In the genomic region with DNA sequence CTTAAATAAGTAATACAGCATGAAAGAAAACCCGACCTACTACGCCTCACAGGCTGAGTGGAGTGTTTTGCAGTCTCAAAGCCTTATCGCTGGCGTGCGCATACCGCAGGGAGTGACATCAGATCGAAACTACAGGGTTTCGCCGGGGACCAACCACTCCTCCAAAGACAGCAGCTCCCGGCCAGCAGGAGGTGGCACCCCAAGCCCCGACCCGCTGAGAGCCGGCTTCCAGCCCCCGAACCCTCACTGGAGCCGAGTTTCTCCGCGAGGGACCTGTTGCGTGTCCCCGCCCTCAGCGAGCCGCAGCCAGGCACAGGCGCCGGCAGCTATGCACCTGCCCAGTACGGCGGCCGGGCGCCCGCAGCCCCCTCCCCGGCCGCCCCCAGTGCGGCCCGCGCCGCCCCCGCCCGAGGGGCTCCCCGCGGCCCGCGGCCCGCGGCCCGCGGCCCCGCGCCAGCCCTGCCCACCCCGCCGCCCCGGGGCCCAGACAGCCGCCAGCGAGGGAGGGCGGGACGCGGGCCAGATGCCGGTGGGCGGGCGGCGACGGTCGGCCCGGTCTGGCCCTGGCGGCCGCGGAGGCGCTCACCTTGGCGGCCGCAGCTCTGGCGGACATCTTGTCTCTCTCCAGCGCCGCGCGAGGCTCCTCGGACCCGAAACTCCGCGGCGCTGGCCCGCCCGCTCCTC, we compare ENCODE assay signal across 8 cellular contexts. TPM values are rescaled to one million over a fixed set of nuclear protein-coding genes. Genes with fewer than 3 reads are reported as not detected.
DNase-seq lines count a peak whose midpoint lies in the region; ATAC-seq and TF ChIP-seq lines count a peak whose summit lies in the region.

No MANE protein-coding gene starts in this region.

- no peak overlapping the region for H2AK5ac ChIP-seq in trophoblast cell (ENCODE audit: low read length)

- TF ChIP-seq CTCF in heart right ventricle (IDR thresholded peaks at IDR 0.05): peak in 8 of 9 donors; percentile 9 to 54 (median 28)

- peak overlapping the region; percentile 56 to 91 (median 76) for H3K4me3 ChIP-seq in heart right ventricle
- peak overlapping the region; percentile 99 for H3K4me3 ChIP-seq in trophoblast cell (ENCODE audit: low read depth, low read length)

- H4K12ac ChIP-seq in trophoblast cell (ENCODE audit: low read depth, low read length): no peak overlapping the region

- H3K27me3 ChIP-seq in heart right ventricle (peaks cover 0 to 73% (median 0%) of the 10 kb centered on the region in 7 donors), trophoblast cell (ENCODE audit: insufficient read depth, low read length) (no peaks in the 10 kb centered on the region)

- H3K4me1 ChIP-seq in heart right ventricle: peaks cover 4 to 63% (median 28%) of the 10 kb centered on the region in 9 donors
- peaks cover 2 to 6% of the 10 kb centered on the region in 2 experiments for H3K4me1 ChIP-seq in trophoblast cell (ENCODE audit: control insufficient read depth in 1 of 2, insufficient read depth in 2 of 2, low read length in 2 of 2)

- peak overlapping the region; percentile 68 for H3K4me2 ChIP-seq in trophoblast cell (ENCODE audit: low read length)

- peak overlapping the region; percentile 100 for H3K18ac ChIP-seq in trophoblast cell (ENCODE audit: low read length)

- H2AFZ ChIP-seq in trophoblast cell (ENCODE audit: insufficient read depth, low read length, poor library complexity): peak overlapping the region; percentile 92

- H3K9ac ChIP-seq in trophoblast cell (ENCODE audit: low read length): peak overlapping the region; percentile 99

- H2BK12ac ChIP-seq in trophoblast cell (ENCODE audit: low read length): no peak overlapping the region

- no peak overlapping the region for H3K23ac ChIP-seq in trophoblast cell (ENCODE audit: low read length)

- peak; percentile 64 for ATAC-seq in GM21447 (IDR thresholded peaks at IDR 0.05; ENCODE audit: unreplicated experiment)
- ATAC-seq in heart right ventricle: peak; percentile 39 to 86 (median 72)

- DNase-seq in C1 segment of cervical spinal cord (lab: John Stamatoyannopoulos, UW): peak in 11 of 14 donors; percentile 8 to 64 (median 40)
- DNase-seq in NCI-H1930 (lab: John Stamatoyannopoulos, UW): peak; percentile 1 to 20
- peak; percentile 79 for DNase-seq in amniotic stem cell (lab: John Stamatoyannopoulos, UW)
- DNase-seq in heart right ventricle: peak; percentile 69 to 83
- DNase-seq in trophoblast cell: peak; percentile 73 to 80
- no peak for DNase-seq in NCI-H2107 treated with DMSO at 0.1 percent for 48 hours (lab: John Stamatoyannopoulos, UW; ENCODE audit: unreplicated experiment)
- DNase-seq in effector CD4-positive, alpha-beta T cell: no peak

- H3K9me3 ChIP-seq in heart right ventricle (peaks cover 0 to 10% (median 0%) of the 10 kb centered on the region in 11 donors), trophoblast cell (ENCODE audit: insufficient read depth, low read depth, low read length) (no peaks in the 10 kb centered on the region)

- H3K79me1 ChIP-seq in trophoblast cell (ENCODE audit: low read length): peaks cover 15% of the 10 kb centered on the region

- peaks cover 12% of the 10 kb centered on the region for H3K79me2 ChIP-seq in trophoblast cell (ENCODE audit: control insufficient read depth, insufficient read depth, low read length, poor library complexity)

- peak overlapping the region; percentile 97 for H4K91ac ChIP-seq in trophoblast cell (ENCODE audit: low read depth, low read length)

- peak overlapping the region; percentile 99 for H2BK5ac ChIP-seq in trophoblast cell (ENCODE audit: low read depth, low read length, poor library complexity)

- peak overlapping the region; percentile 92 to 99 (median 98) for H3K27ac ChIP-seq in heart right ventricle
- peak overlapping the region; percentile 100 for H3K27ac ChIP-seq in trophoblast cell (ENCODE audit: low read depth, low read length)

- H3K36me3 ChIP-seq in heart right ventricle (no peaks in the 10 kb centered on the region), trophoblast cell (ENCODE audit: control insufficient read depth in 1 of 2, insufficient read depth in 2 of 2, low read length in 2 of 2) (peaks cover 0 to 1% of the 10 kb centered on the region in 2 experiments)

- H3K4ac ChIP-seq in trophoblast cell (ENCODE audit: low read depth, low read length): peak overlapping the region; percentile 97

- WGBS in heart right ventricle, 2 donors: 1% methylated on average over 45 to 79 of the region's 79 CpGs
- no CpG with 5 or more reads among the region's 79 CpGs for WGBS in trophoblast cell (ENCODE audit: extremely low coverage, insufficient coverage, insufficient read length)

- H3K14ac ChIP-seq in trophoblast cell (ENCODE audit: low read length): peak overlapping the region; percentile 100

- intact Hi-C loops in heart right ventricle (cut with DNase I): loop anchor here in 7 of 10 donors (1.0 to 10.0 kb wide), 7 partner anchors 49 to 106 kb away; no protein-coding TSS in a partner anchor

- peak overlapping the region; percentile 97 for H4K8ac ChIP-seq in trophoblast cell (ENCODE audit: low read depth, low read length)

- peak overlapping the region; percentile 99 for H2BK120ac ChIP-seq in trophoblast cell (ENCODE audit: insufficient read depth, low read length, poor library complexity)

RNA-seq across cellular contexts. Expression of a gene that starts 0.7 kb away (rescaled TPM):
- 100 to 1,000 TPM in 8 of 10 donors, 10 to 100 TPM in 2; 89.0 to 166 (median 126) TPM for total RNA-seq in heart right ventricle
- polyA plus RNA-seq in heart right ventricle: 10 to 100 TPM; 22.8 to 32.8 TPM
- 85.2 and 88.6 TPM in 2 replicates for polyA plus RNA-seq in trophoblast cell (2013)

Comparison
In these comparisons a context has a peak if more than half of its experiments do, and no peak if none do; other contexts are left out.
1. DNase-seq: peak in C1 segment of cervical spinal cord (11 of 14), NCI-H1930 (2 of 2), amniotic stem cell (single experiment), heart right ventricle (2 of 2) and trophoblast cell (2 of 2); none in NCI-H2107 treated with DMSO at 0.1 percent for 48 hours (single experiment) and effector CD4-positive, alpha-beta T cell (single experiment).